In genomic region chr1:39141925-39142324, GRCh38 we compare ENCODE assay signal across 14 cellular contexts.
DNase-seq lines count a peak whose midpoint lies in the region; ATAC-seq, FAIRE-seq and TF ChIP-seq lines count a peak whose summit lies in the region.
"Had no signal": no experiment of that assay in that cellular context is flagged by ENCODE, and none has a peak within 500 bp of the region (broad histone marks: within the 10 kb centered on the region; RNA-seq: fewer than 3 reads in every experiment).

No MANE protein-coding gene starts in this region.

- no peaks in the 10 kb centered on the region for H3K9me3 ChIP-seq in PC-9 (ENCODE audit: insufficient read depth, low read depth)
- H3K9me3 ChIP-seq in endothelial cell of umbilical vein (replicated peaks; ENCODE audit: control insufficient read depth, insufficient read depth, low read length): no peaks in the 10 kb centered on the region
- H3K9me3 ChIP-seq in lower lobe of right lung: no peaks in the 10 kb centered on the region

- H3F3A ChIP-seq in PC-9 (ENCODE audit: insufficient read depth, low read depth): peaks cover 36% of the 10 kb centered on the region

- no peaks in the 10 kb centered on the region for H3K9me1 ChIP-seq in endothelial cell of umbilical vein (replicated peaks; ENCODE audit: control insufficient read depth, extremely low read depth, insufficient read depth, low read length)

- H3K27ac ChIP-seq in PC-9 (peak overlapping the region; percentile 43), endothelial cell of umbilical vein (ENCODE audit: insufficient read depth, low read depth, low read length) (no peak overlapping the region), lower lobe of right lung (peak overlapping the region; percentile 66)

- H3K4me2 ChIP-seq in PC-9: peak overlapping the region; percentile 8; the same call in 1 of the 2 replicates
- H3K4me2 ChIP-seq in endothelial cell of umbilical vein (ENCODE audit: insufficient read depth, low read length): no peak overlapping the region

- DNase-seq in AG04449 (ENCODE audit: low read depth, low spot score): peak; percentile 72
- DNase-seq in PC-9: peak in 1 of 2 experiments; percentile 40
- no peak for DNase-seq in endothelial cell of umbilical vein (ENCODE audit: low read depth, low spot score)
- DNase-seq in lower lobe of right lung: no peak
- no peak for DNase-seq in occipital lobe (lab: John Stamatoyannopoulos, UW)
- no peak for DNase-seq in GM19238 (ENCODE audit: insufficient read length, low spot score)
- DNase-seq in 8988T: no peak
- DNase-seq: activated CD4-positive, CD25-positive, alpha-beta regulatory T cell treated with anti-CD3 and anti-CD28 coated beads, Interleukin-2, amount 50 U/mL, for 72 hours; activated naive CD4-positive, alpha-beta T cell treated with anti-CD3 and anti-CD28 coated beads for 36 hours; NCI-H1436; OCI-M1; stimulated activated CD8-positive, alpha-beta memory T cell treated with anti-CD3 and anti-CD28 coated beads, Interleukin-4, amount 100 ng/mL, for 48 hours had no signal

- peaks cover 26% of the 10 kb centered on the region for H3K4me1 ChIP-seq in PC-9 (replicated peaks; ENCODE audit: insufficient read depth)
- peaks cover 10% of the 10 kb centered on the region for H3K4me1 ChIP-seq in endothelial cell of umbilical vein (ENCODE audit: control insufficient read depth, extremely low read depth, insufficient read depth, low read length)
- peaks cover 47% of the 10 kb centered on the region for H3K4me1 ChIP-seq in lower lobe of right lung

- TF ChIP-seq CTCF in AG04449 (IDR thresholded peaks at IDR 0.05; ENCODE audit: insufficient read depth, low read length, missing control alignments) (no peak), PC-9 (conservative IDR thresholded peaks at IDR 0.05) (no peak), endothelial cell of umbilical vein (IDR thresholded peaks at IDR 0.05; ENCODE audit: extremely low read depth in 1 of 2, insufficient read depth in 1 of 2, low read depth in 1 of 2, low read length in 2 of 2) (no peak), lower lobe of right lung (IDR thresholded peaks at IDR 0.05) (no peak)

- no peak overlapping the region for H3K9ac ChIP-seq in endothelial cell of umbilical vein (replicated peaks; ENCODE audit: extremely low read depth, insufficient read depth, low read length)

- TF ChIP-seq POLR2A in endothelial cell of umbilical vein (IDR thresholded peaks at IDR 0.05; ENCODE audit: low read depth, low read length): no peak

- no peaks in the 10 kb centered on the region for H3K36me3 ChIP-seq in PC-9 (ENCODE audit: low read depth)
- H3K36me3 ChIP-seq in endothelial cell of umbilical vein (ENCODE audit: control insufficient read depth in 2 of 2, extremely low read depth in 1 of 2, insufficient read depth in 2 of 2, low read length in 2 of 2): no peaks in the 10 kb centered on the region
- H3K36me3 ChIP-seq in lower lobe of right lung: no peaks in the 10 kb centered on the region

- H3K79me2 ChIP-seq in PC-9 (ENCODE audit: low read depth) (peaks cover 50% of the 10 kb centered on the region), endothelial cell of umbilical vein (ENCODE audit: control insufficient read depth, insufficient read depth, low read length) (peaks cover 97% of the 10 kb centered on the region)

- dilution Hi-C loops in endothelial cell of umbilical vein (cut with MboI; ENCODE audit: extremely low pct_ligation_motif_present, low sequenced_read_pairs): no loop called here

- no peak overlapping the region for H2AFZ ChIP-seq in PC-9
- no peak overlapping the region for H2AFZ ChIP-seq in endothelial cell of umbilical vein (ENCODE audit: low read depth, low read length)

- ATAC-seq in lower lobe of right lung: peak; percentile 25 to 44
- no peak for ATAC-seq in HG02623 (IDR thresholded peaks at IDR 0.05; ENCODE audit: unreplicated experiment)

- FAIRE-seq in endothelial cell of umbilical vein (lab: Jason Lieb, UNC): peak; percentile 55
- FAIRE-seq: GM19239 had no signal

- H4K20me1 ChIP-seq in PC-9 (ENCODE audit: insufficient read depth): no peaks in the 10 kb centered on the region
- peaks cover 4% of the 10 kb centered on the region for H4K20me1 ChIP-seq in endothelial cell of umbilical vein (replicated peaks; ENCODE audit: control insufficient read depth, extremely low read depth, insufficient read depth, low read length)

- POLR2A ChIA-PET in AG04449 (lab: Yijun Ruan, JAX): interaction anchor here (1.0 to 1.7 kb wide), 5 partner anchors 23 to 64 kb away, joined by 3 to 4 read pairs (median 4); no protein-coding TSS in a partner anchor
- POLR2A ChIA-PET in PC-9 (lab: Charles Lee; ENCODE audit: unreplicated experiment): interaction anchor here (0.5 to 1.2 kb wide), 5 partner anchors 14 to 1667 kb away, joined by 4 to 10 read pairs (median 8); no protein-coding TSS in a partner anchor
- POLR2A ChIA-PET in endothelial cell of umbilical vein (lab: Charles Lee): interaction anchor here (1.6 kb wide), 1 partner anchor 9 kb away, joined by 9 read pairs; no protein-coding TSS in a partner anchor

- intact Hi-C loops in PC-9 (cut with micrococcal nuclease; ENCODE audit: unreplicated experiment) (loop anchor here (1.0 to 2.0 kb wide), 4 partner anchors 17 to 47 kb away; no protein-coding TSS in a partner anchor), endothelial cell of umbilical vein (cut with micrococcal nuclease) (no loop called here), lower lobe of right lung (cut with DNase I) (no loop called here)

- H3K4me3 ChIP-seq in AG04449 (ENCODE audit: low read depth, low read length) (no peak overlapping the region), PC-9 (no peak overlapping the region), endothelial cell of umbilical vein (replicated peaks in 1 of 3; ENCODE audit: insufficient read depth in 1 of 3, low read depth in 1 of 3, low read length in 3 of 3) (no peak overlapping the region), lower lobe of right lung (no peak overlapping the region)

- CTCF ChIA-PET in AG04449 (lab: Yijun Ruan, JAX) (interaction anchor here (0.9 to 2.7 kb wide), 6 partner anchors 10 to 116 kb away, joined by 3 to 23 read pairs (median 4); no protein-coding TSS in a partner anchor), PC-9 (lab: Charles Lee) (interaction anchor here (0.5 to 1.5 kb wide), 7 partner anchors 9 to 400 kb away, joined by 3 to 10 read pairs (median 4); no protein-coding TSS in a partner anchor), endothelial cell of umbilical vein (lab: Charles Lee) (interaction anchor here (1.0 to 18.5 kb wide), 9 partner anchors 9 to 397 kb away, joined by 3 to 310 read pairs (median 6); no protein-coding TSS in a partner anchor)

- BruUV-seq in PC-9 (replicated peaks; lab: Mats Ljungman, UMichigan) (no TSS peak), endothelial cell of umbilical vein (replicated peaks; lab: Mats Ljungman, UMichigan) (no TSS peak)

- no peaks in the 10 kb centered on the region for H3K27me3 ChIP-seq in PC-9 (ENCODE audit: insufficient read depth, low read depth)
- no peaks in the 10 kb centered on the region for H3K27me3 ChIP-seq in endothelial cell of umbilical vein (ENCODE audit: control insufficient read depth in 2 of 2, insufficient read depth in 2 of 2, low read length in 2 of 2)
- no peaks in the 10 kb centered on the region for H3K27me3 ChIP-seq in lower lobe of right lung (ENCODE audit: low read depth)

- H3K9me2 ChIP-seq in PC-9 (ENCODE audit: insufficient read depth): no peaks in the 10 kb centered on the region

TF ChIP-seq in endothelial cell of umbilical vein, 7 proteins besides CTCF, POLR2A, EP300 and RAD21:
- TF ChIP-seq FOS (IDR thresholded peaks at IDR 0.05; ENCODE audit: borderline replicate concordance, insufficient read depth, low read length): no peak
- TF ChIP-seq POLR2AphosphoS5 (IDR thresholded peaks at IDR 0.05; ENCODE audit: insufficient read depth, low read depth, low read length): no peak
- no peak for TF ChIP-seq MYC (IDR thresholded peaks at IDR 0.05; ENCODE audit: low read depth, low read length)
- no peak for TF ChIP-seq GATA2 (IDR thresholded peaks at IDR 0.05; ENCODE audit: insufficient read depth, insufficient read length, low read depth, low read length)
- no peak for TF ChIP-seq EZH2 (IDR thresholded peaks at IDR 0.05; ENCODE audit: borderline replicate concordance, low read depth, low read length, severe bottlenecking)
- TF ChIP-seq, protein P1, sequence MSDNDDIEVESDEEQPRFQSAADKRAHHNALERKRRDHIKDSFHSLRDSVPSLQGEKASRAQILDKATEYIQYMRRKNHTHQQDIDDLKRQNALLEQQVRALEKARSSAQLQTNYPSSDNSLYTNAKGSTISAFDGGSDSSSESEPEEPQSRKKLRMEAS (IDR thresholded peaks at IDR 0.05; ENCODE audit: insufficient read depth, insufficient read length): no peak
- no peak for TF ChIP-seq JUN (IDR thresholded peaks at IDR 0.05; ENCODE audit: borderline replicate concordance, insufficient read depth, insufficient read length, low read depth)
